ENCODE assay signal across 19 cellular contexts in the genomic region with DNA sequence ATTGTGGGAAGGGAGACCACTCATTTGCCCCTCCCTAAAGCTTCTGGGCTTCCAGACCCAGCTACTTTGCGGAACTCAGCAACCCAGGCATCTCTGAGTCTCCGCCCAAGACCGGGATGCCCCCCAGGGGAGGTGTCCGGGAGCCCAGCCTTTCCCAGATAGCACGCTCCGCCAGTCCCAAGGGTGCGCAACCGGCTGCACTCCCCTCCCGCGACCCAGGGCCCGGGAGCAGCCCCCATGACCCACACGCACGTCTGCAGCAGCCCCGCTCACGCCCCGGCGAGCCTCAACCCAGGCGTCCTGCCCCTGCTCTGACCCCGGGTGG. TPM values are rescaled to one million over a fixed set of nuclear protein-coding genes. Genes with fewer than 3 reads are reported as not detected.
DNase-seq lines count a peak whose midpoint lies in the region; ATAC-seq, FAIRE-seq and TF ChIP-seq lines count a peak whose summit lies in the region.
"Had no signal": no experiment of that assay in that cellular context is flagged by ENCODE, and none has a peak within 500 bp of the region (broad histone marks: within the 10 kb centered on the region; RNA-seq: fewer than 3 reads in every experiment).

A gene (plus strand): TSS at position 149 of the 325 bp plus-strand sequence. CDS start 513 bp downstream, outside the sequence.

- no peaks in the 10 kb centered on the region for H3K9me3 ChIP-seq in ES-I3 (ENCODE audit: control insufficient read depth, insufficient read depth, low read length)
- peaks cover 4% of the 10 kb centered on the region; the same call in 1 of the 2 replicates for H3K9me3 ChIP-seq in K562 (replicated peaks; ENCODE audit: control insufficient read depth, insufficient read depth, low read depth, low read length)
- H3K9me3 ChIP-seq in iPS-20b (ENCODE audit: insufficient read depth, low read depth, low read length), result no peaks in the 10 kb centered on the region

- FAIRE-seq in K562 (lab: Jason Lieb, UNC), result no peak

- H3K27me3 ChIP-seq in K562 (ENCODE audit: control insufficient read depth in 2 of 2, insufficient read depth in 2 of 2, low read length in 2 of 2), result peaks cover 9 to 19% of the 10 kb centered on the region in 2 experiments
- H3K27me3 ChIP-seq in iPS-20b (ENCODE audit: insufficient read depth, low read length), result peaks cover 51% of the 10 kb centered on the region

- H3K36me3 ChIP-seq in ES-I3 (ENCODE audit: insufficient read depth, low read length) (no peaks in the 10 kb centered on the region), K562 (ENCODE audit: control insufficient read depth, insufficient read depth, low read length) (no peaks in the 10 kb centered on the region), iPS-20b (ENCODE audit: insufficient read depth, low read depth, low read length) (no peaks in the 10 kb centered on the region)

- TF ChIP-seq EP300 in K562 (IDR thresholded peaks at IDR 0.05; ENCODE audit: low read length), result no peak

- H3K9ac ChIP-seq in ES-I3 (ENCODE audit: low read depth, low read length) (peak within 1 kb of the TSS; percentile 61; the same call in 1 of the 2 replicates), K562 (ENCODE audit: insufficient read depth in 1 of 2, low read depth in 2 of 2, low read length in 2 of 2) (peak within 1 kb of the TSS in 1 of 2 experiments; percentile 79; a peak in 2 of 4 replicates), iPS-20b (ENCODE audit: low read depth, low read length) (no peak within 1 kb of the TSS)

- intact Hi-C loops in K562 (cut with micrococcal nuclease), result loop anchor here (10.0 kb wide), 1 partner anchor 315 kb away; no protein-coding TSS in a partner anchor

- no peak within 1 kb of the TSS for H3K27ac ChIP-seq in K562 (ENCODE audit: extremely low read depth, low read depth, low read length)
- no peak within 1 kb of the TSS for H3K27ac ChIP-seq in iPS-20b (ENCODE audit: low read length)
- H3K27ac ChIP-seq: epithelial cell of prostate had no signal

- POLR2A ChIA-PET in K562 (lab: Yijun Ruan, JAX), result interaction anchor here (0.6 to 0.7 kb wide), 2 partner anchors 86 to 118 kb away, joined by 3 read pairs; a partner anchor contains a TSS

- no peak within 1 kb of the TSS for H2AFZ ChIP-seq in K562 (ENCODE audit: low read depth, low read length)

- 16% methylated on average over 17 of the region's 19 CpGs for WGBS in K562 (ENCODE audit: insufficient coverage, low coverage, missing lambda C conversion rate)

- no peak for TF ChIP-seq CTCF in K562 (IDR thresholded peaks at IDR 0.05 in 2 of 3, conservative IDR thresholded peaks at IDR 0.05 in 1 of 3; ENCODE audit: insufficient read depth in 2 of 3, low read depth in 1 of 3, low read length in 3 of 3)

- no peaks in the 10 kb centered on the region for H4K20me1 ChIP-seq in K562 (replicated peaks; ENCODE audit: control insufficient read depth, insufficient read depth, low read length)

- in situ Hi-C loops in K562 (cut with MboI), result no loop called here

- H3K4me3 ChIP-seq in K562, result no peak within 1 kb of the TSS
- peak within 1 kb of the TSS; percentile 61 for H3K4me3 ChIP-seq in iPS-20b (ENCODE audit: low read length)
- peak within 1 kb of the TSS; percentile 17 for H3K4me3 ChIP-seq in skeletal muscle cell (ENCODE audit: low read depth, low read length)

- ATAC-seq in K562 (no peak), GM18519 (IDR thresholded peaks at IDR 0.05; ENCODE audit: low FRiP score, unreplicated experiment) (no peak)

- BruUV-seq in K562 (replicated peaks; lab: Mats Ljungman, UMichigan), result no TSS peak

- CTCF ChIA-PET in K562 (lab: Yijun Ruan, JAX; ENCODE audit: low intra/inter-chr PET ratio), result no interaction called here

- no peaks in the 10 kb centered on the region for H3K4me1 ChIP-seq in ES-I3 (ENCODE audit: insufficient read depth, low read length)
- peaks cover 6 to 26% of the 10 kb centered on the region in 2 experiments; a peak in 3 of 5 replicates for H3K4me1 ChIP-seq in K562 (replicated peaks in 1 of 2; ENCODE audit: control insufficient read depth in 2 of 2, insufficient read depth in 2 of 2, low read length in 2 of 2)
- no peaks in the 10 kb centered on the region for H3K4me1 ChIP-seq in iPS-20b (ENCODE audit: insufficient read depth, low read length)

- peak in 2 of 4 experiments; percentile 39 to 41 for DNase-seq in K562 (ENCODE audit: extremely low read depth in 1 of 4, low spot score in 3 of 4)
- DNase-seq in skeletal muscle cell (ENCODE audit: low read depth), result no peak
- no peak for DNase-seq in activated effector memory CD4-positive, alpha-beta T cell treated with anti-CD3 and anti-CD28 coated beads, Interleukin-2, amount 50 U/mL, for 16 hours
- DNase-seq in DMS114 treated with DMSO at 0.1 percent for 48 hours (lab: John Stamatoyannopoulos, UW; ENCODE audit: unreplicated experiment), result no peak
- DNase-seq in NOMO-1 treated with dmso at 0.1 percent for 144 hours (lab: John Stamatoyannopoulos, UW; ENCODE audit: unreplicated experiment), result no peak
- DNase-seq: activated gamma-delta T cell; CD8-positive, alpha-beta memory T cell; hippocampal formation; NCI-H1105 treated with DMSO at 0.1 percent for 48 hours; NCI-H446; retina; T1000 had no signal

- no peaks in the 10 kb centered on the region for H3K79me2 ChIP-seq in K562 (ENCODE audit: control insufficient read depth, insufficient read depth, low read length)

- no peak within 1 kb of the TSS; the same call in 1 of the 2 replicates for H3K4me2 ChIP-seq in K562 (ENCODE audit: insufficient read depth, low read length)

- TF ChIP-seq RAD21 in K562 (CRISPR knock-in tag; conservative IDR thresholded peaks at IDR 0.05 in 1 of 2, IDR thresholded peaks at IDR 0.05 in 1 of 2), result no peak

- TF ChIP-seq POLR2A in K562 (conservative IDR thresholded peaks at IDR 0.05), result no peak

- no peaks in the 10 kb centered on the region for H3K9me1 ChIP-seq in K562 (ENCODE audit: control insufficient read depth, insufficient read depth, low read length)

TF ChIP-seq in K562, 482 proteins besides CTCF, POLR2A, EP300 and RAD21:
- TF ChIP-seq, protein P1, sequence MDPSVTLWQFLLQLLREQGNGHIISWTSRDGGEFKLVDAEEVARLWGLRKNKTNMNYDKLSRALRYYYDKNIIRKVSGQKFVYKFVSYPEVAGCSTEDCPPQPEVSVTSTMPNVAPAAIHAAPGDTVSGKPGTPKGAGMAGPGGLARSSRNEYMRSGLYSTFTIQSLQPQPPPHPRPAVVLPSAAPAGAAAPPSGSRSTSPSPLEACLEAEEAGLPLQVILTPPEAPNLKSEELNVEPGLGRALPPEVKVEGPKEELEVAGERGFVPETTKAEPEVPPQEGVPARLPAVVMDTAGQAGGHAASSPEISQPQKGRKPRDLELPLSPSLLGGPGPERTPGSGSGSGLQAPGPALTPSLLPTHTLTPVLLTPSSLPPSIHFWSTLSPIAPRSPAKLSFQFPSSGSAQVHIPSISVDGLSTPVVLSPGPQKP (CRISPR knock-in tag; IDR thresholded peaks at IDR 0.05), result no peak
- peak; percentile 39 for TF ChIP-seq PCBP1 (IDR thresholded peaks at IDR 0.05; ENCODE audit: low read depth, low read length, poor library complexity, severe bottlenecking)

RNA-seq across cellular contexts. Expression of the gene that starts here (rescaled TPM):
- total RNA-seq in K562 (2011; cell fraction: chromatin; rRNA removed; ENCODE audit: low replicate concordance), result 0.60 TPM in 1 of 2 replicates, not detected in the other
- total RNA-seq in K562 (2011; cell fraction: nucleolus; rRNA removed), result 0.26 and 0.33 TPM in 2 replicates
- not detected in 2 replicates for total RNA-seq in K562 (2011; cell fraction: nucleoplasm; rRNA removed)
- total RNA-seq in K562 (2014; rRNA removed) (0.20 TPM in 1 of 2 replicates, not detected in the other), K562 (2014; rRNA removed; fragmentation: Illumina TruSeq; extraction: Trizol) (not detected in 2 replicates), K562 (2015; rRNA removed; fragmentation: Illumina TruSeq; extraction: Trizol) (not detected in 2 replicates), K562 (2021) (not detected in 2 replicates)
- polyA plus RNA-seq in K562 (2011; rRNA removed) (0.07 and 0.20 TPM in 2 replicates), K562 (2014; fragmentation: Illumina TruSeq; extraction: Trizol) (not detected in 2 replicates), K562 (2014; fragmentation: Nextera tagmentation; extraction: Ambion mirVana) (under 1 TPM in 1 of 2 experiments, not detected in 1; 0.06 TPM), K562 (2014; rRNA removed) (0.41 TPM in 1 of 2 replicates, not detected in the other)
- polyA plus RNA-seq in K562 (2011; cell fraction: cytosol; rRNA removed), result 0.12 and 0.15 TPM in 2 replicates
- polyA plus RNA-seq in K562 (2011; cell fraction: nucleus; rRNA removed), result 0.29 and 0.53 TPM in 2 replicates
- polyA plus RNA-seq in K562 (2012), result 0.10 TPM in 1 of 2 replicates, not detected in the other
- polyA minus RNA-seq in K562 (2011; rRNA and poly(A)+ RNA removed), result not detected in 2 replicates
- polyA minus RNA-seq in K562 (2011; cell fraction: cytosol; rRNA and poly(A)+ RNA removed), result not detected in 2 replicates
- not detected in 2 replicates for polyA minus RNA-seq in K562 (2011; cell fraction: nucleus; rRNA and poly(A)+ RNA removed)
- total RNA-seq: HT1080, mucosa of gallbladder, RPMI7951 had no signal
- polyA plus RNA-seq: CD8-positive, alpha-beta memory T cell had no signal
